31 cellular contexts compared by ENCODE assay signal in genomic region chr6:1402868-1403267, GRCh38. TPM values are rescaled to one million over a fixed set of nuclear protein-coding genes. Genes with fewer than 3 reads are reported as not detected.
"Had no signal": no experiment of that assay in that cellular context is flagged by ENCODE, and none has a peak within 500 bp of the region (broad histone marks: within the 10 kb centered on the region; RNA-seq: fewer than 3 reads in every experiment).

No MANE protein-coding gene starts in this region.

- H3K4me3 Mint-ChIP-seq: effector memory CD8-positive, alpha-beta T cell; natural killer cell; stimulated activated naive CD8-positive, alpha-beta T cell treated with anti-CD3 and anti-CD28 coated beads, Interleukin-15, amount 100 ng/mL, for 72 hours had no signal

- H3K27me3 ChIP-seq: ovary, vagina had no signal

- H3K4me1 ChIP-seq: heart right ventricle, left ventricle myocardium inferior, psoas muscle, suprapubic skin, vagina had no signal

- H3K4me3 ChIP-seq: esophagus squamous epithelium, heart right ventricle, left ventricle myocardium inferior, lower lobe of right lung, ovary, psoas muscle, suprapubic skin, transverse colon, upper lobe of right lung, vagina had no signal

- H3K36me3 ChIP-seq: esophagus squamous epithelium, heart right ventricle, left ventricle myocardium inferior, lower lobe of right lung, ovary, suprapubic skin, transverse colon, upper lobe of right lung, vagina had no signal

- H3K27ac ChIP-seq: esophagus squamous epithelium, heart right ventricle, left ventricle myocardium inferior, lower lobe of right lung, ovary, psoas muscle, suprapubic skin, transverse colon, upper lobe of right lung, vagina had no signal

- H3K36me3 Mint-ChIP-seq: natural killer cell had no signal

- FAIRE-seq: endometrium, islet of Langerhans, small intestine had no signal

- ATAC-seq: effector memory CD8-positive, alpha-beta T cell; heart right ventricle; left colon; lower lobe of right lung; psoas muscle; right cardiac atrium; stimulated activated naive CD8-positive, alpha-beta T cell treated with anti-CD3 and anti-CD28 coated beads, Interleukin-15, amount 100 ng/mL, for 72 hours; upper lobe of right lung had no signal

- H3K27ac Mint-ChIP-seq: effector memory CD8-positive, alpha-beta T cell; natural killer cell; stimulated activated naive CD8-positive, alpha-beta T cell treated with anti-CD3 and anti-CD28 coated beads, Interleukin-15, amount 100 ng/mL, for 72 hours had no signal

- H3K9me3 ChIP-seq: esophagus squamous epithelium, lower lobe of right lung, ovary, psoas muscle, suprapubic skin, transverse colon, upper lobe of right lung, vagina had no signal

- H3K4me1 Mint-ChIP-seq: natural killer cell; stimulated activated naive CD8-positive, alpha-beta T cell treated with anti-CD3 and anti-CD28 coated beads, Interleukin-15, amount 100 ng/mL, for 72 hours had no signal

- DNase-seq: cortex of kidney; effector memory CD8-positive, alpha-beta T cell; erythroblast; esophagus squamous epithelium; foreskin melanocyte; glutamatergic neuron; heart right ventricle; hippocampal formation; kidney glomerular epithelial cell; left colon; left ventricle myocardium inferior; lower lobe of right lung; natural killer cell; occipital lobe; ovary; psoas muscle; right cardiac atrium; small intestine; stimulated activated CD4-positive, alpha-beta T cell treated with anti-CD3 and anti-CD28 coated beads, Interleukin-15, amount 100 ng/mL, for 24 hours; stimulated activated CD4-positive, alpha-beta T cell treated with anti-CD3 and anti-CD28 coated beads, Interleukin-2, amount 100 ng/mL, for 48 hours; stimulated activated naive CD4-positive, alpha-beta T cell; stimulated activated naive CD8-positive, alpha-beta T cell treated with anti-CD3 and anti-CD28 coated beads, Interleukin-15, amount 100 ng/mL, for 72 hours; transverse colon; upper lobe of right lung had no signal

- H3K9me3 Mint-ChIP-seq: effector memory CD8-positive, alpha-beta T cell; natural killer cell; stimulated activated naive CD8-positive, alpha-beta T cell treated with anti-CD3 and anti-CD28 coated beads, Interleukin-15, amount 100 ng/mL, for 72 hours had no signal

RNA-seq across cellular contexts. Expression of gene FOXF2, which starts 13.5 kb away (rescaled TPM):
- total RNA-seq: dermis microvascular lymphatic vessel endothelial cell, mononuclear cell, natural killer cell had no signal
- polyA plus RNA-seq: neural cell had no signal
